Comparison of ENCODE assay signal across 8 cellular contexts in the genomic region with DNA sequence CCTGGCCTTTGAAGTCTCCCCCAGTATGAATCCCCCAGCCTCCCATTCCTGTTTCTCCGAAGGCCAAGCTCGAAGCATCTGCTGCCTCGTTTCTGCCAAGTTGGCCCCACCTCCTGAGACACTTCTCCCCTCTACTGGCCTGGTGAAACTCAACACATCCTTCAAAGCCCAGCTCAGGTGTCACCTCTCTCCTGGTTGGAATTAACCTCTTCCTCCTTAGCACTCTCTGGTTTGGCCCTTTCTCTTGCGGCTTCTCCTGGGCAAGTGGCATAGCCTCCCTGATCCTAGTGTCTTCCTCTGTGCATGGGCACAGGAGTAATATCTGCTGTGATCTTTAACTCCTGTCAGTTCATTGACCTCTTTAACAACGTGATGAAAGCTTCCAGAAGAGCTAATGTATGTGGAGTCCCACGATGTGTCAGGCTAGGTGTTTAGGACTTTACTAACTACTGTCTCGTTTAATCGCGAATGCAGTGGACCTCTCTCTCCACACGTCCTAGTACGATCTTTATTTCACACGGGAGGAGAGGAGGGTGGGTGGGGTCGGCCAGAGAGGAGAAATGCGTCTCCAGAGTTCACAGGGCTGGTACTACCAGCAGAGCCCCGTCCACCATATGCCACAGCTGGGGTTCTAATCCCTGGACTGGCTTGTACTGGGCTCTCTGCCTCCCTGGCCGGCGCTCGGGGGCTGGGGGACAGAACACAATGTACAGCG. TPM values are rescaled to one million over a fixed set of nuclear protein-coding genes. Genes with fewer than 3 reads are reported as not detected.
A peak's percentile ranks its signal among the peaks of the same experiment; 100 is the strongest.
DNase-seq lines count a peak whose midpoint lies in the region; ATAC-seq, FAIRE-seq and TF ChIP-seq lines count a peak whose summit lies in the region.

No MANE protein-coding gene starts in this region.

- H3K9me2 ChIP-seq in neural cell (ENCODE audit: insufficient read depth, low read length): no peaks in the 10 kb centered on the region

- H3K9me3 ChIP-seq in esophagus muscularis mucosa (no peaks in the 10 kb centered on the region), neural cell (ENCODE audit: low read length) (no peaks in the 10 kb centered on the region)

- peak overlapping the region; percentile 56 for H2AFZ ChIP-seq in neural cell (ENCODE audit: low read depth, low read length)

- DNase-seq in GM12892 (ENCODE audit: insufficient read length) (no peak), NCI-H82 (lab: John Stamatoyannopoulos, UW) (peak; percentile 56), esophagus muscularis mucosa (ENCODE audit: extremely low spot score) (no peak), Kasumi-1 (lab: John Stamatoyannopoulos, UW) (no peak)
- no peak for DNase-seq in stimulated activated CD8-positive, alpha-beta memory T cell treated with anti-CD3 and anti-CD28 coated beads, Interleukin-4, amount 100 ng/mL, for 48 hours
- DNase-seq in stimulated activated CD4-positive, alpha-beta T cell treated with anti-CD3 and anti-CD28 coated beads, Interleukin-2, amount 100 ng/mL, for 48 hours: no peak

- H3K79me2 ChIP-seq in neural cell (replicated peaks; ENCODE audit: insufficient read depth, low read length): peaks cover 21% of the 10 kb centered on the region

- H3K27ac ChIP-seq in esophagus muscularis mucosa (replicated peaks in 1 of 4): peak overlapping the region; percentile 68 to 74 (median 71)
- H3K27ac ChIP-seq in neural cell (ENCODE audit: low read length): peak overlapping the region; percentile 45

- no peak for TF ChIP-seq CTCF in esophagus muscularis mucosa (IDR thresholded peaks at IDR 0.05)
- TF ChIP-seq CTCF in neural cell (IDR thresholded peaks at IDR 0.05; ENCODE audit: poor library complexity, severe bottlenecking): no peak

- peak; percentile 40 for FAIRE-seq in GM12892 (lab: Jason Lieb, UNC)

- H3F3A ChIP-seq in neural cell (ENCODE audit: insufficient read depth, low read length, poor library complexity, severe bottlenecking): no peaks in the 10 kb centered on the region

- no peaks in the 10 kb centered on the region for H4K20me1 ChIP-seq in neural cell (ENCODE audit: insufficient read depth)

- peak overlapping the region; percentile 19 for H3K4me2 ChIP-seq in neural cell (ENCODE audit: low read length)

- no peak for ATAC-seq in GM21367 (IDR thresholded peaks at IDR 0.05; ENCODE audit: unreplicated experiment)

- H3K36me3 ChIP-seq in esophagus muscularis mucosa (no peaks in the 10 kb centered on the region), neural cell (ENCODE audit: insufficient read depth, low read length) (no peaks in the 10 kb centered on the region)

- peaks cover 20 to 34% (median 28%) of the 10 kb centered on the region in 4 donors for H3K4me1 ChIP-seq in esophagus muscularis mucosa

- 41% methylated on average over 19 of the region's 19 CpGs for WGBS in esophagus muscularis mucosa

- TF ChIP-seq POLR2A in GM12892 (IDR thresholded peaks at IDR 0.05; ENCODE audit: low read depth, low read length) (no peak), esophagus muscularis mucosa (IDR thresholded peaks at IDR 0.05; ENCODE audit: low read depth) (no peak)

- intact Hi-C loops in esophagus muscularis mucosa (cut with DNase I): loop anchor here (5.0 kb wide), 2 partner anchors 32 to 83 kb away; no protein-coding TSS in a partner anchor

- H3K27me3 ChIP-seq in esophagus muscularis mucosa (peaks cover 0 to 6% (median 0%) of the 10 kb centered on the region in 4 donors), neural cell (ENCODE audit: insufficient read depth, low read depth, low read length) (no peaks in the 10 kb centered on the region)

- TF ChIP-seq EP300 in esophagus muscularis mucosa (IDR thresholded peaks at IDR 0.05) (no peak), neural cell (conservative IDR thresholded peaks at IDR 0.05; ENCODE audit: poor library complexity, severe bottlenecking) (no peak)

- TF ChIP-seq RAD21 in neural cell (conservative IDR thresholded peaks at IDR 0.05): no peak

- peak overlapping the region; percentile 70 to 84 (median 78) for H3K4me3 ChIP-seq in esophagus muscularis mucosa
- H3K4me3 ChIP-seq in neural cell (ENCODE audit: low read length): peak overlapping the region; percentile 86

- H3K9ac ChIP-seq in neural cell (ENCODE audit: low read length): peak overlapping the region; percentile 81

TF ChIP-seq in neural cell, 6 proteins besides CTCF, POLR2A, EP300 and RAD21:
- TF ChIP-seq EZH2 (IDR thresholded peaks at IDR 0.05; ENCODE audit: borderline replicate concordance, insufficient read depth, low read length, poor library complexity, severe bottlenecking): no peak
- TF ChIP-seq, protein P1, sequence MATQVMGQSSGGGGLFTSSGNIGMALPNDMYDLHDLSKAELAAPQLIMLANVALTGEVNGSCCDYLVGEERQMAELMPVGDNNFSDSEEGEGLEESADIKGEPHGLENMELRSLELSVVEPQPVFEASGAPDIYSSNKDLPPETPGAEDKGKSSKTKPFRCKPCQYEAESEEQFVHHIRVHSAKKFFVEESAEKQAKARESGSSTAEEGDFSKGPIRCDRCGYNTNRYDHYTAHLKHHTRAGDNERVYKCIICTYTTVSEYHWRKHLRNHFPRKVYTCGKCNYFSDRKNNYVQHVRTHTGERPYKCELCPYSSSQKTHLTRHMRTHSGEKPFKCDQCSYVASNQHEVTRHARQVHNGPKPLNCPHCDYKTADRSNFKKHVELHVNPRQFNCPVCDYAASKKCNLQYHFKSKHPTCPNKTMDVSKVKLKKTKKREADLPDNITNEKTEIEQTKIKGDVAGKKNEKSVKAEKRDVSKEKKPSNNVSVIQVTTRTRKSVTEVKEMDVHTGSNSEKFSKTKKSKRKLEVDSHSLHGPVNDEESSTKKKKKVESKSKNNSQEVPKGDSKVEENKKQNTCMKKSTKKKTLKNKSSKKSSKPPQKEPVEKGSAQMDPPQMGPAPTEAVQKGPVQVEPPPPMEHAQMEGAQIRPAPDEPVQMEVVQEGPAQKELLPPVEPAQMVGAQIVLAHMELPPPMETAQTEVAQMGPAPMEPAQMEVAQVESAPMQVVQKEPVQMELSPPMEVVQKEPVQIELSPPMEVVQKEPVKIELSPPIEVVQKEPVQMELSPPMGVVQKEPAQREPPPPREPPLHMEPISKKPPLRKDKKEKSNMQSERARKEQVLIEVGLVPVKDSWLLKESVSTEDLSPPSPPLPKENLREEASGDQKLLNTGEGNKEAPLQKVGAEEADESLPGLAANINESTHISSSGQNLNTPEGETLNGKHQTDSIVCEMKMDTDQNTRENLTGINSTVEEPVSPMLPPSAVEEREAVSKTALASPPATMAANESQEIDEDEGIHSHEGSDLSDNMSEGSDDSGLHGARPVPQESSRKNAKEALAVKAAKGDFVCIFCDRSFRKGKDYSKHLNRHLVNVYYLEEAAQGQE (IDR thresholded peaks at IDR 0.05; ENCODE audit: borderline replicate concordance): no peak
- TF ChIP-seq POLR2AphosphoS5 (IDR thresholded peaks at IDR 0.05): no peak
- no peak for TF ChIP-seq SMC3 (conservative IDR thresholded peaks at IDR 0.05; ENCODE audit: poor library complexity)
- TF ChIP-seq TAF1 (IDR thresholded peaks at IDR 0.05; ENCODE audit: low read depth): no peak
- TF ChIP-seq MXI1 (conservative IDR thresholded peaks at IDR 0.05; ENCODE audit: poor library complexity, severe bottlenecking): no peak
TF ChIP-seq in neural cell: peak in this region for 0.

RNA-seq across cellular contexts. Expression of a gene that starts 0.8 kb away (rescaled TPM):
- polyA plus RNA-seq in GM12892 (2012; ENCODE audit: missing spikeins): 6.9 TPM
- total RNA-seq in esophagus muscularis mucosa: 10 to 100 TPM in 2 of 4 donors, 1 to 10 TPM in 2; 8.3 to 14.1 (median 10.5) TPM
- 8.6 and 9.3 TPM in 2 replicates for polyA plus RNA-seq in neural cell
- 39.7 and 40.3 TPM in 2 replicates for polyA minus RNA-seq in neural cell
